In genomic region chr2:15223887-15224286, GRCh38 we compare ENCODE assay signal across 11 cellular contexts.
DNase-seq lines count a peak whose midpoint lies in the region; ATAC-seq and TF ChIP-seq lines count a peak whose summit lies in the region.
"Had no signal": no experiment of that assay in that cellular context is flagged by ENCODE, and none has a peak within 500 bp of the region (broad histone marks: within the 10 kb centered on the region; RNA-seq: fewer than 3 reads in every experiment).

No MANE protein-coding gene starts in this region.

- CTCF ChIA-PET in WTC11 (lab: Charles Lee) = no interaction called here
- CTCF ChIA-PET in CD4-positive, alpha-beta memory T cell (lab: Charles Lee; ENCODE audit: partially characterized antibody) = no interaction called here

- peaks cover 15% of the 10 kb centered on the region for H3K36me3 Mint-ChIP-seq in WTC11
- H3K36me3 Mint-ChIP-seq in CD4-positive, alpha-beta memory T cell = peaks cover 49 to 53% of the 10 kb centered on the region in 2 donors

- TF ChIP-seq CTCF in AG10803 (conservative IDR thresholded peaks at IDR 0.05; ENCODE audit: low read length) (no peak), WTC11 (IDR thresholded peaks at IDR 0.05) (no peak), GM13977 (IDR thresholded peaks at IDR 0.05; ENCODE audit: extremely low read depth, insufficient read depth, missing control alignments) (no peak)

- POLR2A ChIA-PET in WTC11 (lab: Charles Lee) = no interaction called here
- POLR2A ChIA-PET in CD4-positive, alpha-beta memory T cell (lab: Charles Lee; ENCODE audit: partially characterized antibody) = no interaction called here

- H3K27me3 ChIP-seq in CD4-positive, alpha-beta memory T cell (ENCODE audit: insufficient read depth, low read length) = no peaks in the 10 kb centered on the region
- no peaks in the 10 kb centered on the region for H3K27me3 ChIP-seq in aorta (ENCODE audit: control insufficient read depth in 1 of 2, insufficient read depth in 2 of 2, low read length in 1 of 2)

- H3K9me3 ChIP-seq in CD4-positive, alpha-beta memory T cell (ENCODE audit: control insufficient read depth in 1 of 2, low read length in 2 of 2) = no peaks in the 10 kb centered on the region
- H3K9me3 ChIP-seq in aorta (ENCODE audit: control insufficient read depth, low read length) = peaks cover 2% of the 10 kb centered on the region
- H3K9me3 ChIP-seq: prostate gland had no signal

- H3K4me1 ChIP-seq in CD4-positive, alpha-beta memory T cell (ENCODE audit: insufficient read depth, low read length) = no peaks in the 10 kb centered on the region
- no peaks in the 10 kb centered on the region for H3K4me1 ChIP-seq in aorta (ENCODE audit: control insufficient read depth in 1 of 2, insufficient read depth in 2 of 2, low read length in 2 of 2)
- H3K4me1 ChIP-seq: prostate gland had no signal

- H3K36me3 ChIP-seq in CD4-positive, alpha-beta memory T cell (ENCODE audit: insufficient read depth, low read length) = no peaks in the 10 kb centered on the region
- H3K36me3 ChIP-seq in aorta (ENCODE audit: control insufficient read depth in 1 of 2, insufficient read depth in 2 of 2, low read length in 1 of 2) = peaks cover 0 to 2% of the 10 kb centered on the region in 2 donors
- H3K36me3 ChIP-seq: prostate gland had no signal

- WGBS in aorta, 2 donors = 70 to 78% methylated on average over 3 of the region's 3 CpGs

- peak overlapping the region; percentile 71; the same call in 1 of the 2 replicates for H3K27ac Mint-ChIP-seq in WTC11
- H3K27ac Mint-ChIP-seq in CD4-positive, alpha-beta memory T cell = no peak overlapping the region

- no peaks in the 10 kb centered on the region for H3K27me3 Mint-ChIP-seq in WTC11 (ENCODE audit: low read depth)
- no peaks in the 10 kb centered on the region for H3K27me3 Mint-ChIP-seq in CD4-positive, alpha-beta memory T cell

- DNase-seq in AG10803 (ENCODE audit: low read depth) (peak; percentile 92), WTC11 (ENCODE audit: low spot score) (no peak), iris pigment epithelial cell (ENCODE audit: low read depth) (peak; percentile 94), GM13977 (ENCODE audit: low spot score) (no peak), aorta (no peak)
- no peak for DNase-seq in CD4-positive, alpha-beta memory T cell
- DNase-seq: NCI-H1930 had no signal

- no peak overlapping the region for H3K27ac ChIP-seq in CD4-positive, alpha-beta memory T cell (ENCODE audit: low read depth, low read length)
- no peak overlapping the region for H3K27ac ChIP-seq in aorta (ENCODE audit: low read depth in 1 of 2, low read length in 2 of 2)
- H3K27ac ChIP-seq: prostate gland, SK-N-MC had no signal

- H3K4me1 Mint-ChIP-seq in WTC11 = no peaks in the 10 kb centered on the region
- peaks cover 0 to 2% (median 0%) of the 10 kb centered on the region in 4 donors for H3K4me1 Mint-ChIP-seq in CD4-positive, alpha-beta memory T cell

- intact Hi-C loops in CD4-positive, alpha-beta memory T cell (cut with micrococcal nuclease) = no loop called here
- intact Hi-C loops in aorta (cut with DNase I) = no loop called here

- peaks cover 15% of the 10 kb centered on the region for H3K9me3 Mint-ChIP-seq in WTC11
- peaks cover 0 to 1% (median 0%) of the 10 kb centered on the region in 8 donors for H3K9me3 Mint-ChIP-seq in CD4-positive, alpha-beta memory T cell

- H3K4me3 ChIP-seq in AG10803 (ENCODE audit: low read length) (no peak overlapping the region), aorta (ENCODE audit: low read length in 2 of 2) (no peak overlapping the region)
- H3K4me3 ChIP-seq in CD4-positive, alpha-beta memory T cell (ENCODE audit: low read length in 2 of 2) = no peak overlapping the region
- H3K4me3 ChIP-seq: prostate gland, SK-N-MC had no signal

- in situ Hi-C loops in GM13977 (cut with MboI; ENCODE audit: low pct_unique_long_range_greater_than_20kb, low sequenced_read_pairs, unreplicated experiment) = no loop called here

- no peak overlapping the region for H3K4me3 Mint-ChIP-seq in WTC11
- no peak overlapping the region for H3K4me3 Mint-ChIP-seq in CD4-positive, alpha-beta memory T cell

- ATAC-seq in HG02885 (IDR thresholded peaks at IDR 0.05; ENCODE audit: poor library complexity, unreplicated experiment) = peak; percentile 44
- ATAC-seq in WTC11 = no peak
- ATAC-seq in aorta (ENCODE audit: low FRiP score) = no peak
- ATAC-seq in HG03025 (IDR thresholded peaks at IDR 0.05; ENCODE audit: low FRiP score, unreplicated experiment) = no peak

TF ChIP-seq in WTC11, 78 proteins besides CTCF, POLR2A, EP300 and RAD21:
- TF ChIP-seq FOXP1 (CRISPR knock-in tag; IDR thresholded peaks at IDR 0.05; ENCODE audit: borderline replicate concordance) (no peak), HMGXB4 (CRISPR knock-in tag; IDR thresholded peaks at IDR 0.05) (no peak), RORB (CRISPR knock-in tag; IDR thresholded peaks at IDR 0.05) (no peak), ZNF317 (CRISPR knock-in tag; IDR thresholded peaks at IDR 0.05; ENCODE audit: borderline replicate concordance, low read depth) (no peak), NFATC4 (CRISPR knock-in tag; IDR thresholded peaks at IDR 0.05) (no peak), TCF7 (CRISPR knock-in tag; IDR thresholded peaks at IDR 0.05; ENCODE audit: low read depth) (no peak), SP1 (CRISPR knock-in tag; conservative IDR thresholded peaks at IDR 0.05) (no peak)

Comparison
In these comparisons a context has a peak if more than half of its experiments do, and no peak if none do; other contexts are left out.
1. DNase-seq: peak in AG10803 (single experiment) and iris pigment epithelial cell (single experiment); none in WTC11 (single experiment), GM13977 (single experiment), CD4-positive, alpha-beta memory T cell (0 of 5) and aorta (0 of 2).